Comparison of ENCODE assay signal across 8 cellular contexts in genomic region chr20:63707558-63708300, GRCh38. TPM values are rescaled to one million over a fixed set of nuclear protein-coding genes. Genes with fewer than 3 reads are reported as not detected.
DNase-seq lines count a peak whose midpoint lies in the region; ATAC-seq, FAIRE-seq and TF ChIP-seq lines count a peak whose summit lies in the region.

Gene ARFRP1 (minus strand): TSS chr20:63707976. CDS start chr20:63707091, 885 bp downstream.
Gene ZGPAT (plus strand): TSS chr20:63708039. CDS start chr20:63708581, 542 bp downstream.

- H3K4me1 ChIP-seq in BE2C = no peaks in the 10 kb centered on the region; the same call in 1 of the 2 replicates
- H3K4me1 ChIP-seq in HepG2 (ENCODE audit: insufficient read depth, low read length) = peaks cover 36% of the 10 kb centered on the region

- CTCF ChIA-PET in HepG2 (lab: Yijun Ruan, JAX; ENCODE audit: low intra/inter-chr PET ratio, low total read pairs) = interaction anchor here (1.7 to 3.2 kb wide), 4 partner anchors 30 to 266 kb away, joined by 5 to 15 read pairs (median 10); partner anchors contain the start of genes LIME1 and TPD52L2

- peaks cover 10% of the 10 kb centered on the region; the same call in 1 of the 2 replicates for H4K20me1 ChIP-seq in HepG2 (ENCODE audit: insufficient read depth, low read length)

- intact Hi-C loops in HepG2 (cut with micrococcal nuclease; ENCODE audit: unreplicated experiment) = loop anchor here (1.0 to 2.0 kb wide), 3 partner anchors 33 to 157 kb away; partner anchors contain the start of gene TPD52L2

- ATAC-seq in GM19324 (IDR thresholded peaks at IDR 0.05; ENCODE audit: low FRiP score, unreplicated experiment) (peak; percentile 73), HG03520 (IDR thresholded peaks at IDR 0.05; ENCODE audit: unreplicated experiment) (peak; percentile 55), HepG2 (peak; percentile 89)

- BruUV-seq in HepG2 (replicated peaks; lab: Mats Ljungman, UMichigan) = no TSS peak

- H3K9me3 ChIP-seq in BE2C (no peaks in the 10 kb centered on the region), HepG2 (ENCODE audit: low read length) (no peaks in the 10 kb centered on the region)

- no peaks in the 10 kb centered on the region for H3K27me3 ChIP-seq in BE2C
- no peaks in the 10 kb centered on the region; a peak in 1 of 5 replicates for H3K27me3 ChIP-seq in HepG2 (ENCODE audit: control insufficient read depth in 1 of 2, insufficient read depth in 2 of 2, low read length in 2 of 2)

- peak within 1 kb of the TSS; percentile 81 for H3K27ac ChIP-seq in HepG2 (ENCODE audit: extremely low read length, insufficient read depth, low read length)

- peak within 1 kb of the TSS; percentile 96 for H3K4me2 ChIP-seq in HepG2 (ENCODE audit: low read depth, low read length)

- no peak within 1 kb of the TSS for H2AFZ ChIP-seq in HepG2 (ENCODE audit: low read length)

- no peak for FAIRE-seq in HepG2 (lab: Jason Lieb, UNC)

- POLR2A ChIA-PET in HepG2 (lab: Yijun Ruan, JAX) = interaction anchor here (0.6 to 12.4 kb wide), 28 partner anchors 9 to 347 kb away, joined by 3 to 190 read pairs (median 6); partner anchors contain the start of genes GMEB2, LIME1, PRPF6 and RTEL1

- peak in 1 of 2 experiments; percentile 28; a peak in 1 of 4 replicates for TF ChIP-seq POLR2A in HepG2 (IDR thresholded peaks at IDR 0.05; ENCODE audit: insufficient read depth in 1 of 2, low read depth in 2 of 2, low read length in 2 of 2)

- H3K9ac ChIP-seq in HepG2 (ENCODE audit: insufficient read depth, low read depth, low read length) = peak within 1 kb of the TSS; percentile 97

- peaks cover 64% of the 10 kb centered on the region for H3K79me2 ChIP-seq in HepG2 (ENCODE audit: insufficient read depth, low read length)

- in situ Hi-C loops in HepG2 (cut with HindIII; ENCODE audit: extremely low pct_ligation_motif_present, low pct_unique_long_range_greater_than_20kb) = loop anchor here (5.0 to 10.0 kb wide), 3 partner anchors 35 to 150 kb away; no protein-coding TSS in a partner anchor

- H3K4me3 ChIP-seq in BE2C (ENCODE audit: low read depth, low read length) = peak within 1 kb of the TSS; percentile 77
- peak within 1 kb of the TSS; percentile 79 to 99 (median 99) for H3K4me3 ChIP-seq in HepG2 (replicated peaks in 1 of 3; ENCODE audit: insufficient read depth in 1 of 3, low read depth in 2 of 3, low read length in 3 of 3)

- WGBS in HepG2 (ENCODE audit: low lambda C conversion rate) = under 1% methylated on average over 71 of the region's 98 CpGs

- peak; percentile 78 for TF ChIP-seq RAD21 in HepG2 (CRISPR knock-in tag; IDR thresholded peaks at IDR 0.05)

- TF ChIP-seq CTCF in BE2C (IDR thresholded peaks at IDR 0.05; ENCODE audit: low read depth, low read length) = no peak
- TF ChIP-seq CTCF in HepG2 (CRISPR knock-in tag; IDR thresholded peaks at IDR 0.05) = no peak; the same call in 1 of the 2 replicates

- peak; percentile 79 for DNase-seq in BE2C
- peak; percentile 13 for DNase-seq in NCI-H748 treated with DMSO at 0.1 percent for 48 hours (lab: John Stamatoyannopoulos, UW)
- DNase-seq in activated CD4-positive, alpha-beta T cell treated with anti-CD3 and anti-CD28 coated beads, Interleukin-2, amount 50 U/mL, for 4 hours = peak; percentile 79 to 80
- peak; percentile 55 to 89 for DNase-seq in dermis microvascular lymphatic vessel endothelial cell (ENCODE audit: low read depth in 2 of 2)
- DNase-seq in HepG2 (ENCODE audit: low spot score) = peak; percentile 84
- peak; percentile 90 for DNase-seq in stimulated activated CD4-positive, alpha-beta T cell treated with anti-CD3 and anti-CD28 coated beads, Interleukin-4, amount 100 ng/mL, for 1 hour

- H3K36me3 ChIP-seq in BE2C (peaks cover 53% of the 10 kb centered on the region), HepG2 (replicated peaks in 1 of 2; ENCODE audit: control insufficient read depth in 1 of 2, insufficient read depth in 2 of 2, low read length in 2 of 2) (peaks cover 26 to 61% of the 10 kb centered on the region in 2 experiments)

- TF ChIP-seq EP300 in HepG2 (IDR thresholded peaks at IDR 0.05; ENCODE audit: low read depth in 2 of 2, low read length in 2 of 2) (peak; percentile 40 to 42; a peak in 2 of 4 replicates), HepG2 (CRISPR knock-in tag; IDR thresholded peaks at IDR 0.05; ENCODE audit: borderline replicate concordance) (peak; percentile 64)

TF ChIP-seq in HepG2, 621 proteins besides CTCF, POLR2A, EP300 and RAD21 (continues in another document):
- TF ChIP-seq ZNF784 (CRISPR knock-in tag; IDR thresholded peaks at IDR 0.05; ENCODE audit: borderline replicate concordance) = peak; percentile 99
- TF ChIP-seq PHF8 (CRISPR knock-in tag; IDR thresholded peaks at IDR 0.05) = peak; percentile 98
- peak; percentile 86 for TF ChIP-seq CBX1 (IDR thresholded peaks at IDR 0.05; ENCODE audit: low read depth)
- no peak for TF ChIP-seq ADNP (CRISPR knock-in tag; IDR thresholded peaks at IDR 0.05)
- TF ChIP-seq KDM2A (CRISPR knock-in tag; IDR thresholded peaks at IDR 0.05; ENCODE audit: borderline replicate concordance, low read depth) = peak; percentile 96
- peak; percentile 92 for TF ChIP-seq ZNF547 (CRISPR knock-in tag; IDR thresholded peaks at IDR 0.05)
- peak; percentile 92 for TF ChIP-seq MED1 (CRISPR knock-in tag; IDR thresholded peaks at IDR 0.05)
- 0 out of 2 replicates have a peak, but pooled peaks have one; percentile 80 for TF ChIP-seq ZNF549 (CRISPR knock-in tag; IDR thresholded peaks at IDR 0.05)
- TF ChIP-seq RFXAP (CRISPR knock-in tag; IDR thresholded peaks at IDR 0.05; ENCODE audit: borderline replicate concordance) = 0 out of 2 replicates have a peak, but pooled peaks have one; percentile 77
- no peak for TF ChIP-seq ZBTB1 (CRISPR knock-in tag; IDR thresholded peaks at IDR 0.05; ENCODE audit: borderline replicate concordance)

RNA-seq across cellular contexts. Expression of gene ARFRP1, which starts in this region (rescaled TPM):
- 115 TPM for polyA plus RNA-seq in BE2C (2012; ENCODE audit: insufficient read depth, insufficient read length, low read depth)
- total RNA-seq in dermis microvascular lymphatic vessel endothelial cell (22.5 and 38.1 TPM in 2 replicates), HepG2 (2016; rRNA removed; fragmentation: Illumina TruSeq; extraction: Trizol) (33.7 and 51.1 TPM in 2 replicates)
- total RNA-seq in HepG2 (2016; cell fraction: cytosol; rRNA removed; fragmentation: Illumina TruSeq; extraction: Trizol; ENCODE audit: low read depth) = 9.6 and 11.5 TPM in 2 replicates
- total RNA-seq in HepG2 (2016; cell fraction: insoluble cytoplasmic fraction; rRNA removed; fragmentation: Illumina TruSeq; extraction: Trizol) = 31.8 and 53.2 TPM in 2 replicates
- total RNA-seq in HepG2 (2016; cell fraction: membrane; rRNA removed; fragmentation: Illumina TruSeq; extraction: Trizol) = 22.2 and 23.1 TPM in 2 replicates
- 37.5 and 46.0 TPM in 2 replicates for total RNA-seq in HepG2 (2016; cell fraction: nucleus; rRNA removed; fragmentation: Illumina TruSeq; extraction: Trizol)
- 32.0 and 42.8 TPM in 2 replicates for polyA plus RNA-seq in HepG2 (2011; rRNA removed)
- 48.5 and 49.6 TPM in 2 replicates for polyA plus RNA-seq in HepG2 (2011; cell fraction: cytosol; rRNA removed)
- 123 and 125 TPM in 2 replicates for polyA plus RNA-seq in HepG2 (2011; cell fraction: nucleus; rRNA removed)
- polyA plus RNA-seq in HepG2 (2012) = 26.6 and 30.7 TPM in 2 replicates
- polyA plus RNA-seq in HepG2 (2016; cell fraction: cytosol; fragmentation: Illumina TruSeq; extraction: Trizol; ENCODE audit: low read depth) = 8.8 and 9.1 TPM in 2 replicates
- 30.0 and 34.6 TPM in 2 replicates for polyA plus RNA-seq in HepG2 (2016; cell fraction: insoluble cytoplasmic fraction; fragmentation: Illumina TruSeq; extraction: Trizol; ENCODE audit: low read depth)
- polyA plus RNA-seq in HepG2 (2016; cell fraction: membrane; fragmentation: Illumina TruSeq; extraction: Trizol; ENCODE audit: low read depth) = 12.6 and 13.5 TPM in 2 replicates
- polyA plus RNA-seq in HepG2 (2016; cell fraction: nucleus; fragmentation: Illumina TruSeq; extraction: Trizol; ENCODE audit: insufficient read depth, low read depth) = 86.0 and 91.0 TPM in 2 replicates
- polyA minus RNA-seq in HepG2 (2011; rRNA and poly(A)+ RNA removed; ENCODE audit: low replicate concordance) = 28.5 and 35.1 TPM in 2 replicates
- 10.4 and 12.4 TPM in 2 replicates for polyA minus RNA-seq in HepG2 (2011; cell fraction: cytosol; rRNA and poly(A)+ RNA removed)
- polyA minus RNA-seq in HepG2 (2011; cell fraction: nucleus; rRNA and poly(A)+ RNA removed) = 55.9 and 67.1 TPM in 2 replicates

RNA-seq across cellular contexts. Expression of gene ZGPAT, which starts in this region (rescaled TPM):
- polyA plus RNA-seq in BE2C (2012; ENCODE audit: insufficient read depth, insufficient read length, low read depth) = 122 TPM
- total RNA-seq in dermis microvascular lymphatic vessel endothelial cell (10.1 and 13.8 TPM in 2 replicates), HepG2 (2016; rRNA removed; fragmentation: Illumina TruSeq; extraction: Trizol) (40.2 and 41.9 TPM in 2 replicates)
- total RNA-seq in HepG2 (2016; cell fraction: cytosol; rRNA removed; fragmentation: Illumina TruSeq; extraction: Trizol; ENCODE audit: low read depth) = 34.8 and 37.0 TPM in 2 replicates
- total RNA-seq in HepG2 (2016; cell fraction: insoluble cytoplasmic fraction; rRNA removed; fragmentation: Illumina TruSeq; extraction: Trizol) = 37.7 and 46.6 TPM in 2 replicates
- 18.3 and 22.0 TPM in 2 replicates for total RNA-seq in HepG2 (2016; cell fraction: membrane; rRNA removed; fragmentation: Illumina TruSeq; extraction: Trizol)
- 23.9 and 24.8 TPM in 2 replicates for total RNA-seq in HepG2 (2016; cell fraction: nucleus; rRNA removed; fragmentation: Illumina TruSeq; extraction: Trizol)
- 23.0 and 32.8 TPM in 2 replicates for polyA plus RNA-seq in HepG2 (2011; rRNA removed)
- polyA plus RNA-seq in HepG2 (2011; cell fraction: cytosol; rRNA removed) = 17.1 and 24.8 TPM in 2 replicates
- 93.0 and 104 TPM in 2 replicates for polyA plus RNA-seq in HepG2 (2011; cell fraction: nucleus; rRNA removed)
- polyA plus RNA-seq in HepG2 (2012) = 16.8 and 17.7 TPM in 2 replicates
- 4.5 and 5.1 TPM in 2 replicates for polyA plus RNA-seq in HepG2 (2016; cell fraction: cytosol; fragmentation: Illumina TruSeq; extraction: Trizol; ENCODE audit: low read depth)
- polyA plus RNA-seq in HepG2 (2016; cell fraction: insoluble cytoplasmic fraction; fragmentation: Illumina TruSeq; extraction: Trizol; ENCODE audit: low read depth) = 36.0 and 43.8 TPM in 2 replicates
- 9.1 and 10.0 TPM in 2 replicates for polyA plus RNA-seq in HepG2 (2016; cell fraction: membrane; fragmentation: Illumina TruSeq; extraction: Trizol; ENCODE audit: low read depth)
- polyA plus RNA-seq in HepG2 (2016; cell fraction: nucleus; fragmentation: Illumina TruSeq; extraction: Trizol; ENCODE audit: insufficient read depth, low read depth) = 70.9 and 80.9 TPM in 2 replicates
- polyA minus RNA-seq in HepG2 (2011; rRNA and poly(A)+ RNA removed; ENCODE audit: low replicate concordance) = 12.8 and 40.1 TPM in 2 replicates
- polyA minus RNA-seq in HepG2 (2011; cell fraction: cytosol; rRNA and poly(A)+ RNA removed) = 9.3 and 9.5 TPM in 2 replicates
- 13.8 and 15.9 TPM in 2 replicates for polyA minus RNA-seq in HepG2 (2011; cell fraction: nucleus; rRNA and poly(A)+ RNA removed)

Comparison
In these comparisons a context has a peak if more than half of its experiments do, and no peak if none do; other contexts are left out.
1. Peak in every context shown above with its lines: DNase-seq, ATAC-seq, H3K4me3 ChIP-seq and H3K27ac ChIP-seq.
2. DNase-seq: peak in every context shown above with its lines; median percentile 90 in stimulated activated CD4-positive, alpha-beta T cell treated with anti-CD3 and anti-CD28 coated beads, Interleukin-4, amount 100 ng/mL, for 1 hour; 84 in HepG2; 80 in activated CD4-positive, alpha-beta T cell treated with anti-CD3 and anti-CD28 coated beads, Interleukin-2, amount 50 U/mL, for 4 hours; 79 in BE2C; 72 in dermis microvascular lymphatic vessel endothelial cell; 13 in NCI-H748 treated with DMSO at 0.1 percent for 48 hours.